Comparison of ENCODE assay signal across 2 cellular contexts in genomic region chr3:194285859-194286197, GRCh38.
TF ChIP-seq lines count a peak whose summit lies in the region.

No MANE protein-coding gene starts in this region.

TF ChIP-seq in WTC11, 78 proteins besides CTCF, POLR2A, EP300 and RAD21:
- TF ChIP-seq ZNF416 (CRISPR knock-in tag; IDR thresholded peaks at IDR 0.05) (no peak), ZNF671 (CRISPR knock-in tag; IDR thresholded peaks at IDR 0.05) (no peak), ATF1 (CRISPR knock-in tag; IDR thresholded peaks at IDR 0.05) (no peak), PRRX2 (CRISPR knock-in tag; IDR thresholded peaks at IDR 0.05) (no peak)

TF ChIP-seq in H1, 55 proteins besides CTCF, POLR2A, EP300 and RAD21:
- no peak for TF ChIP-seq SP4 (IDR thresholded peaks at IDR 0.05; ENCODE audit: low read length)
- TF ChIP-seq CBX8 (IDR thresholded peaks at IDR 0.05; ENCODE audit: borderline replicate concordance, low read depth, low read length): no peak
- TF ChIP-seq CBX5 (IDR thresholded peaks at IDR 0.05; ENCODE audit: low read depth, low read length): no peak
- TF ChIP-seq POU5F1 (IDR thresholded peaks at IDR 0.05; ENCODE audit: low read depth, low read length): no peak
- no peak for TF ChIP-seq SAP30 (IDR thresholded peaks at IDR 0.05; ENCODE audit: insufficient read depth, insufficient replicate concordance, low read length)
- no peak for TF ChIP-seq HDAC2 (IDR thresholded peaks at IDR 0.05; ENCODE audit: borderline replicate concordance in 1 of 2, low read depth in 2 of 2, low read length in 2 of 2)
- no peak for TF ChIP-seq TCF12 (IDR thresholded peaks at IDR 0.05; ENCODE audit: low read depth, low read length)
- TF ChIP-seq BCL11A (IDR thresholded peaks at IDR 0.05; ENCODE audit: low read depth in 2 of 2, low read length in 2 of 2): no peak
- TF ChIP-seq CREB1 (IDR thresholded peaks at IDR 0.05): no peak
- no peak for TF ChIP-seq KDM4A (IDR thresholded peaks at IDR 0.05; ENCODE audit: low read depth, low read length, severe bottlenecking)
- TF ChIP-seq CEBPB (IDR thresholded peaks at IDR 0.05; ENCODE audit: low read depth, low read length): no peak
- TF ChIP-seq TBP (IDR thresholded peaks at IDR 0.05; ENCODE audit: low read depth, low read length): no peak
